1 cellular context compared by ENCODE assay signal in the genomic region with DNA sequence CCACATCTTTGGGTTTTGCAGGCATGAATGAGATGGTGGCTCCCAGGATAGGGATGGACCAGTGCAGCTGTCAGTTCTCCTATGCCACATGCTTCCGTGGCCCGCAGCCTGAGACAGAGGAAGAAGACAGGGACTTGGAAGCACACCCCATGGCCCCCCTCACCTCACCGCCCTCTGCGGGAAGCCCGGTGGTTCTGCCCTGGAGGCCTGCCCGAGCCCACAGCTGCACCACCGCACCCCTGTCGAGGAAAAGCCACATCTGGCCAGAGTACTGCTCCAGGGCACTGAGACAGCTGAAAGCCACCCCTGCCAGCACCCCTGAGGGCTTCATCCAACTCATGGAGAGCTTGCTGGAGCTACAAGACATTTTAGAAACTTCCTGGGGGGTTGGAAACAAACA.
TF ChIP-seq lines count a peak whose summit lies in the region.

No MANE protein-coding gene starts in this region.

TF ChIP-seq in IMR-90, 13 proteins besides CTCF, POLR2A, EP300 and RAD21:
- no peak for TF ChIP-seq CEBPB (IDR thresholded peaks at IDR 0.05; ENCODE audit: low read depth, low read length)
- no peak for TF ChIP-seq RCOR1 (IDR thresholded peaks at IDR 0.05; ENCODE audit: insufficient replicate concordance, low read length)
- TF ChIP-seq, protein P1, sequence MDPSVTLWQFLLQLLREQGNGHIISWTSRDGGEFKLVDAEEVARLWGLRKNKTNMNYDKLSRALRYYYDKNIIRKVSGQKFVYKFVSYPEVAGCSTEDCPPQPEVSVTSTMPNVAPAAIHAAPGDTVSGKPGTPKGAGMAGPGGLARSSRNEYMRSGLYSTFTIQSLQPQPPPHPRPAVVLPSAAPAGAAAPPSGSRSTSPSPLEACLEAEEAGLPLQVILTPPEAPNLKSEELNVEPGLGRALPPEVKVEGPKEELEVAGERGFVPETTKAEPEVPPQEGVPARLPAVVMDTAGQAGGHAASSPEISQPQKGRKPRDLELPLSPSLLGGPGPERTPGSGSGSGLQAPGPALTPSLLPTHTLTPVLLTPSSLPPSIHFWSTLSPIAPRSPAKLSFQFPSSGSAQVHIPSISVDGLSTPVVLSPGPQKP (IDR thresholded peaks at IDR 0.05; ENCODE audit: borderline replicate concordance, low read depth, low read length) = no peak
- no peak for TF ChIP-seq CHD1 (IDR thresholded peaks at IDR 0.05; ENCODE audit: low read depth, low read length)
- no peak for TF ChIP-seq NFE2L2 (IDR thresholded peaks at IDR 0.05; ENCODE audit: low read depth, low read length)
